15 cellular contexts compared by ENCODE assay signal in genomic region chr6:158033751-158034702, GRCh38. TPM values are rescaled to one million over a fixed set of nuclear protein-coding genes. Genes with fewer than 3 reads are reported as not detected.
A peak's percentile ranks its signal among the peaks of the same experiment; 100 is the strongest.
DNase-seq lines count a peak whose midpoint lies in the region; ATAC-seq, FAIRE-seq and TF ChIP-seq lines count a peak whose summit lies in the region.
"Had no signal": no experiment of that assay in that cellular context is flagged by ENCODE, and none has a peak within 500 bp of the region (broad histone marks: within the 10 kb centered on the region; RNA-seq: fewer than 3 reads in every experiment).

No MANE protein-coding gene starts in this region.

- peak overlapping the region; percentile 53 for H3K9ac ChIP-seq in GM23248

- no peaks in the 10 kb centered on the region for H3K27me3 ChIP-seq in GM23248 (replicated peaks; ENCODE audit: insufficient read depth)
- H3K27me3 ChIP-seq in brain microvascular endothelial cell (replicated peaks), result no peaks in the 10 kb centered on the region
- no peaks in the 10 kb centered on the region for H3K27me3 ChIP-seq in right atrium auricular region
- no peaks in the 10 kb centered on the region for H3K27me3 ChIP-seq in pancreas
- H3K27me3 ChIP-seq: SJCRH30 had no signal

- H3K36me3 ChIP-seq in GM23248 (ENCODE audit: low read depth), result peaks cover 11% of the 10 kb centered on the region; the same call in 1 of the 2 replicates
- H3K36me3 ChIP-seq in brain microvascular endothelial cell (replicated peaks), result peaks cover 66% of the 10 kb centered on the region
- peaks cover 4% of the 10 kb centered on the region for H3K36me3 ChIP-seq in right atrium auricular region
- H3K36me3 ChIP-seq in pancreas, result no peaks in the 10 kb centered on the region

- H3K4me1 ChIP-seq in GM23248 (ENCODE audit: insufficient read depth) (peaks cover 27% of the 10 kb centered on the region), right atrium auricular region (peaks cover 0 to 44% of the 10 kb centered on the region in 2 donors), pancreas (peaks cover 6 to 22% (median 13%) of the 10 kb centered on the region in 3 donors)

- WGBS in GM23248 (ENCODE audit: low coverage in 1 of 2, low lambda C conversion rate in 2 of 2, missing lambda C conversion rate in 2 of 2), 2 experiments, result 54 to 58% methylated on average over 14 of the region's 14 CpGs
- 10 to 26% methylated on average over 14 of the region's 14 CpGs for WGBS in pancreas, 2 donors

- peaks cover 67% of the 10 kb centered on the region for H3K79me2 ChIP-seq in GM23248 (ENCODE audit: insufficient read depth)

- in situ Hi-C loops in GM23248 (cut with MboI) (no loop called here), brain microvascular endothelial cell (cut with HindIII; ENCODE audit: low pct_ligation_motif_present, low sequenced_read_pairs) (no loop called here)

- H3K9me3 ChIP-seq in GM23248 (ENCODE audit: low read depth), result no peaks in the 10 kb centered on the region
- H3K9me3 ChIP-seq in right atrium auricular region, result no peaks in the 10 kb centered on the region
- H3K9me3 ChIP-seq in pancreas, result no peaks in the 10 kb centered on the region
- H3K9me3 ChIP-seq: SJCRH30 had no signal

- no peaks in the 10 kb centered on the region for H4K20me1 ChIP-seq in GM23248 (ENCODE audit: insufficient read depth)

- no peak for TF ChIP-seq CTCF in brain microvascular endothelial cell (IDR thresholded peaks at IDR 0.05; ENCODE audit: low read depth, low read length, missing control alignments)
- no peak for TF ChIP-seq CTCF in right atrium auricular region (IDR thresholded peaks at IDR 0.05)
- no peak for TF ChIP-seq CTCF in pancreas (IDR thresholded peaks at IDR 0.05)

- peak overlapping the region; percentile 96 for H3K27ac ChIP-seq in GM23248
- peak overlapping the region; percentile 96 for H3K27ac ChIP-seq in brain microvascular endothelial cell
- H3K27ac ChIP-seq in right atrium auricular region, result peak overlapping the region; percentile 7 to 18
- H3K27ac ChIP-seq in pancreas, result peak overlapping the region in 3 of 4 donors; percentile 2 to 63 (median 62)
- H3K27ac ChIP-seq: SJCRH30 had no signal

- H3K4me3 ChIP-seq in GM23248 (no peak overlapping the region), brain microvascular endothelial cell (ENCODE audit: low read depth, low read length) (no peak overlapping the region), right atrium auricular region (no peak overlapping the region), pancreas (no peak overlapping the region)
- H3K4me3 ChIP-seq: SJCRH30 had no signal

- H3K4me2 ChIP-seq in GM23248 (ENCODE audit: unreplicated experiment), result no peak overlapping the region

- H2AFZ ChIP-seq in GM23248, result no peak overlapping the region

- H3F3A ChIP-seq in GM23248 (ENCODE audit: insufficient read depth), result peaks cover 52% of the 10 kb centered on the region

- ATAC-seq in pancreas (peak; percentile 78 to 95 (median 88)), GM19395 (IDR thresholded peaks at IDR 0.05; ENCODE audit: unreplicated experiment) (no peak), GM19455 (IDR thresholded peaks at IDR 0.05; ENCODE audit: unreplicated experiment) (no peak), HG02763 (IDR thresholded peaks at IDR 0.05; ENCODE audit: unreplicated experiment) (no peak)

- H3K9me2 ChIP-seq in GM23248 (ENCODE audit: insufficient read depth), result no peaks in the 10 kb centered on the region

- intact Hi-C loops in pancreas (cut with DNase I), result no loop called here

- FAIRE-seq in pancreas (lab: Jason Lieb, UNC), result no peak

- DNase-seq in GM23248 (peak; percentile 49), brain microvascular endothelial cell (no peak), right atrium auricular region (ENCODE audit: low spot score) (no peak), pancreas (peak; percentile 46 to 79 (median 56)), activated gamma-delta T cell treated with Interleukin-2 at 50 U/mL for 16 hours (no peak)
- DNase-seq: activated CD4-positive, alpha-beta memory T cell treated with anti-CD3 and anti-CD28 coated beads for 36 hours; central memory CD4-positive, alpha-beta T cell; DMS153; KG1; NCI-H1694 treated with DMSO at 0.1 percent for 48 hours; NCI-H748 treated with DMSO at 0.1 percent for 48 hours; SJCRH30 had no signal

RNA-seq across cellular contexts. Expression of gene SYNJ2, which starts 52.4 kb away (rescaled TPM):
- 25.3 and 28.6 TPM in 2 replicates for total RNA-seq in GM23248 (2014; rRNA removed; shearing (Covaris generic))
- polyA plus RNA-seq in GM23248 (2016; fragmentation: Nextera tagmentation; extraction: Ambion mirVana), result 17.6 and 20.5 TPM in 2 replicates
- 10 to 100 TPM; 10.1 to 20.0 TPM for total RNA-seq in right atrium auricular region
- total RNA-seq in pancreas, result 10 to 100 TPM in 3 of 6 donors, 1 to 10 TPM in 3; 8.1 to 17.1 (median 10.1) TPM
- polyA plus RNA-seq in pancreas, result 1 to 10 TPM; 7.9 to 8.6 TPM

Comparison
In these comparisons a context has a peak if more than half of its experiments do, and no peak if none do; other contexts are left out.
1. DNase-seq: peak in GM23248 (single experiment) and pancreas (6 of 6); none in brain microvascular endothelial cell (single experiment), right atrium auricular region (single experiment) and activated gamma-delta T cell treated with Interleukin-2 at 50 U/mL for 16 hours (single experiment).
2. H3K27ac ChIP-seq: peak in every context shown above with its lines; median percentile 96 in GM23248; 96 in brain microvascular endothelial cell; 62 in pancreas; 12 in right atrium auricular region.
3. ATAC-seq: peak in pancreas (4 of 4); none in GM19395 (single experiment), GM19455 (single experiment) and HG02763 (single experiment).